Comparison of ENCODE assay signal across 17 cellular contexts in genomic region chr5:116699348-116699747, GRCh38.
DNase-seq lines count a peak whose midpoint lies in the region; ATAC-seq and TF ChIP-seq lines count a peak whose summit lies in the region.
"Had no signal": no experiment of that assay in that cellular context is flagged by ENCODE, and none has a peak within 500 bp of the region (broad histone marks: within the 10 kb centered on the region; RNA-seq: fewer than 3 reads in every experiment).

No MANE protein-coding gene starts in this region.

- no peaks in the 10 kb centered on the region for H4K20me1 ChIP-seq in OCI-LY3 (ENCODE audit: insufficient read depth, low read length)

- H3K4me3 ChIP-seq in OCI-LY3 (ENCODE audit: low read length), result no peak overlapping the region
- H3K4me3 ChIP-seq: HAP-1, PC-9, SJSA1 had no signal

- H3K27ac ChIP-seq in OCI-LY3 (ENCODE audit: low read length), result no peak overlapping the region
- H3K27ac ChIP-seq: PC-9, SJSA1 had no signal

- H3K27me3 ChIP-seq in OCI-LY3 (ENCODE audit: low read depth, low read length), result no peaks in the 10 kb centered on the region
- H3K27me3 ChIP-seq: BE2C, SJSA1 had no signal

- ATAC-seq in GM18861 (IDR thresholded peaks at IDR 0.05; ENCODE audit: unreplicated experiment) (peak; percentile 42), GM21717 (IDR thresholded peaks at IDR 0.05; ENCODE audit: unreplicated experiment) (peak; percentile 38), HG03520 (IDR thresholded peaks at IDR 0.05; ENCODE audit: unreplicated experiment) (no peak)

- no peak overlapping the region for H2AFZ ChIP-seq in OCI-LY3 (ENCODE audit: low read depth, low read length)
- H2AFZ ChIP-seq: PC-9 had no signal

- H3K4me1 ChIP-seq in OCI-LY3 (ENCODE audit: low read length), result peaks cover 63% of the 10 kb centered on the region
- H3K4me1 ChIP-seq: SJSA1 had no signal

- no peak for DNase-seq in Ammon's horn (ENCODE audit: low spot score)
- DNase-seq in NCI-H226, result no peak
- no peak for DNase-seq in NCI-H2227 treated with DMSO at 0.1 percent for 48 hours (lab: John Stamatoyannopoulos, UW)
- DNase-seq: BE2C; CD4-positive, alpha-beta T cell; NCI-H1417 treated with DMSO at 0.1 percent for 48 hours; NCI-H2029; NCI-H2171 treated with DMSO at 0.1 percent for 48 hours; NCI-H510A; NCI-H82; PC-9 had no signal

- H3K9me3 ChIP-seq in OCI-LY3 (ENCODE audit: insufficient read depth, low read length), result no peaks in the 10 kb centered on the region
- H3K9me3 ChIP-seq: BE2C, HAP-1, SJSA1 had no signal

- H3K79me2 ChIP-seq in OCI-LY3 (ENCODE audit: low read length), result no peaks in the 10 kb centered on the region

- H3K9ac ChIP-seq in OCI-LY3 (ENCODE audit: low read length), result no peak overlapping the region

- no peaks in the 10 kb centered on the region for H3K36me3 ChIP-seq in OCI-LY3 (replicated peaks; ENCODE audit: low read depth, low read length)
- H3K36me3 ChIP-seq: BE2C, HAP-1, SJSA1 had no signal

- TF ChIP-seq CTCF in OCI-LY3 (IDR thresholded peaks at IDR 0.05; ENCODE audit: low read depth, low read length), result no peak

- H3K4me2 ChIP-seq in OCI-LY3 (ENCODE audit: low read length), result peak overlapping the region; percentile 16
- H3K4me2 ChIP-seq: PC-9 had no signal
